ENCODE assay signal across 1 cellular context in genomic region chr2:25251032-25251460, GRCh38.
TF ChIP-seq lines count a peak whose summit lies in the region.

No MANE protein-coding gene starts in this region.

TF ChIP-seq in SK-N-SH, 30 proteins besides CTCF, POLR2A, EP300 and RAD21 (continued from another document):
- TF ChIP-seq, protein P1, sequence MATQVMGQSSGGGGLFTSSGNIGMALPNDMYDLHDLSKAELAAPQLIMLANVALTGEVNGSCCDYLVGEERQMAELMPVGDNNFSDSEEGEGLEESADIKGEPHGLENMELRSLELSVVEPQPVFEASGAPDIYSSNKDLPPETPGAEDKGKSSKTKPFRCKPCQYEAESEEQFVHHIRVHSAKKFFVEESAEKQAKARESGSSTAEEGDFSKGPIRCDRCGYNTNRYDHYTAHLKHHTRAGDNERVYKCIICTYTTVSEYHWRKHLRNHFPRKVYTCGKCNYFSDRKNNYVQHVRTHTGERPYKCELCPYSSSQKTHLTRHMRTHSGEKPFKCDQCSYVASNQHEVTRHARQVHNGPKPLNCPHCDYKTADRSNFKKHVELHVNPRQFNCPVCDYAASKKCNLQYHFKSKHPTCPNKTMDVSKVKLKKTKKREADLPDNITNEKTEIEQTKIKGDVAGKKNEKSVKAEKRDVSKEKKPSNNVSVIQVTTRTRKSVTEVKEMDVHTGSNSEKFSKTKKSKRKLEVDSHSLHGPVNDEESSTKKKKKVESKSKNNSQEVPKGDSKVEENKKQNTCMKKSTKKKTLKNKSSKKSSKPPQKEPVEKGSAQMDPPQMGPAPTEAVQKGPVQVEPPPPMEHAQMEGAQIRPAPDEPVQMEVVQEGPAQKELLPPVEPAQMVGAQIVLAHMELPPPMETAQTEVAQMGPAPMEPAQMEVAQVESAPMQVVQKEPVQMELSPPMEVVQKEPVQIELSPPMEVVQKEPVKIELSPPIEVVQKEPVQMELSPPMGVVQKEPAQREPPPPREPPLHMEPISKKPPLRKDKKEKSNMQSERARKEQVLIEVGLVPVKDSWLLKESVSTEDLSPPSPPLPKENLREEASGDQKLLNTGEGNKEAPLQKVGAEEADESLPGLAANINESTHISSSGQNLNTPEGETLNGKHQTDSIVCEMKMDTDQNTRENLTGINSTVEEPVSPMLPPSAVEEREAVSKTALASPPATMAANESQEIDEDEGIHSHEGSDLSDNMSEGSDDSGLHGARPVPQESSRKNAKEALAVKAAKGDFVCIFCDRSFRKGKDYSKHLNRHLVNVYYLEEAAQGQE (IDR thresholded peaks at IDR 0.05; ENCODE audit: low read depth, low read length), result no peak
- TF ChIP-seq NRF1 (IDR thresholded peaks at IDR 0.05; ENCODE audit: low read depth, low read length), result no peak
- TF ChIP-seq TAF1 (IDR thresholded peaks at IDR 0.05; ENCODE audit: borderline replicate concordance, low read depth, low read length), result no peak
- TF ChIP-seq, protein P2, sequence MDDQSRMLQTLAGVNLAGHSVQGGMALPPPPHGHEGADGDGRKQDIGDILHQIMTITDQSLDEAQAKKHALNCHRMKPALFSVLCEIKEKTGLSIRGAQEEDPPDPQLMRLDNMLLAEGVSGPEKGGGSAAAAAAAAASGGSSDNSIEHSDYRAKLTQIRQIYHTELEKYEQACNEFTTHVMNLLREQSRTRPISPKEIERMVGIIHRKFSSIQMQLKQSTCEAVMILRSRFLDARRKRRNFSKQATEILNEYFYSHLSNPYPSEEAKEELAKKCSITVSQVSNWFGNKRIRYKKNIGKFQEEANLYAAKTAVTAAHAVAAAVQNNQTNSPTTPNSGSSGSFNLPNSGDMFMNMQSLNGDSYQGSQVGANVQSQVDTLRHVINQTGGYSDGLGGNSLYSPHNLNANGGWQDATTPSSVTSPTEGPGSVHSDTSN (IDR thresholded peaks at IDR 0.05), result no peak
